7 cellular contexts compared by ENCODE assay signal in genomic region chr6:117602151-117602898, GRCh38.
A peak's percentile ranks its signal among the peaks of the same experiment; 100 is the strongest.
DNase-seq lines count a peak whose midpoint lies in the region; ATAC-seq, FAIRE-seq and TF ChIP-seq lines count a peak whose summit lies in the region.

TSS of gene GOPC (minus strand) at chr6:117602511. CDS start at chr6:117602288, 223 bp downstream.

- TF ChIP-seq CTCF in astrocyte of the spinal cord (IDR thresholded peaks at IDR 0.05; ENCODE audit: low read depth, low read length): peak; percentile 1

- H3K4me3 ChIP-seq in astrocyte of the spinal cord (ENCODE audit: low read depth, low read length): peak within 1 kb of the TSS; percentile 96

- peak; percentile 94 for FAIRE-seq in GM18507 (lab: Jason Lieb, UNC)

- in situ Hi-C loops in astrocyte of the spinal cord (cut with HindIII; ENCODE audit: low sequenced_read_pairs): no loop called here

- ATAC-seq in HG02981 (IDR thresholded peaks at IDR 0.05; ENCODE audit: unreplicated experiment): peak; percentile 91

- peak; percentile 91 for DNase-seq in GM18507 (ENCODE audit: extremely low spot score, insufficient read length, low read depth)
- peak; percentile 97 for DNase-seq in NCI-H2029 treated with DMSO at 0.1 percent for 48 hours (lab: John Stamatoyannopoulos, UW)
- peak; percentile 88 for DNase-seq in T-helper 9 cell
- peak; percentile 99 for DNase-seq in astrocyte of the spinal cord (ENCODE audit: low read depth, low spot score)
- DNase-seq in hippocampal formation (lab: John Stamatoyannopoulos, UW): peak; percentile 95 to 97
- peak; percentile 97 for DNase-seq in retina

Comparison
In these comparisons a context has a peak if more than half of its experiments do, and no peak if none do; other contexts are left out.
1. Peak in every context shown above with its lines: DNase-seq, ATAC-seq and H3K4me3 ChIP-seq.